Comparison of ENCODE assay signal across 12 cellular contexts in genomic region chr15:95169701-95170459, GRCh38.
DNase-seq lines count a peak whose midpoint lies in the region; ATAC-seq and TF ChIP-seq lines count a peak whose summit lies in the region.
"Had no signal": no experiment of that assay in that cellular context is flagged by ENCODE, and none has a peak within 500 bp of the region (broad histone marks: within the 10 kb centered on the region; RNA-seq: fewer than 3 reads in every experiment).

No MANE protein-coding gene starts in this region.

- TF ChIP-seq CTCF in AG10803 (conservative IDR thresholded peaks at IDR 0.05; ENCODE audit: low read length) = no peak

- DNase-seq in AG10803 (ENCODE audit: low read depth) (peak; percentile 93), adipocyte (ENCODE audit: low read depth) (no peak), left kidney (ENCODE audit: low read depth, low spot score) (peak; percentile 81), sciatic nerve (ENCODE audit: low spot score) (peak; percentile 66), NCI-H187 (lab: John Stamatoyannopoulos, UW) (no peak), GM19238 (ENCODE audit: insufficient read length, low spot score) (no peak), T-helper 2 cell (no peak), C1 segment of cervical spinal cord (lab: John Stamatoyannopoulos, UW) (no peak)
- DNase-seq: glutamatergic neuron; midbrain; NCI-H1417 treated with DMSO at 0.1 percent for 48 hours; stimulated activated naive CD8-positive, alpha-beta T cell treated with anti-CD3 and anti-CD28 coated beads, Interleukin-15, Interleukin-2, amounts not matched to agents 100 U/mL and 50 U/mL, for 24 hours had no signal

- peak overlapping the region; percentile 88 for H3K9ac ChIP-seq in adipocyte (ENCODE audit: low read length)

- H3K4me1 ChIP-seq in adipocyte (ENCODE audit: control insufficient read depth, insufficient read depth, low read length) = peaks cover 44% of the 10 kb centered on the region

- no peaks in the 10 kb centered on the region for H3K36me3 ChIP-seq in adipocyte (ENCODE audit: control insufficient read depth, insufficient read depth, low read length, severe bottlenecking)

- ATAC-seq in sciatic nerve = peak; percentile 77
- ATAC-seq: stimulated activated naive CD8-positive, alpha-beta T cell treated with anti-CD3 and anti-CD28 coated beads, Interleukin-15, Interleukin-2, amounts not matched to agents 100 U/mL and 50 U/mL, for 24 hours had no signal

- H3K4me3 ChIP-seq in AG10803 (ENCODE audit: low read length) (peak overlapping the region; percentile 55), adipocyte (ENCODE audit: low read length) (peak overlapping the region; percentile 81)

- intact Hi-C loops in sciatic nerve (cut with DNase I) = no loop called here

- H3K9me3 ChIP-seq in adipocyte (ENCODE audit: control insufficient read depth, low read length) = no peaks in the 10 kb centered on the region

- H3K27me3 ChIP-seq in adipocyte (replicated peaks; ENCODE audit: control insufficient read depth, insufficient read depth, low read length) = no peaks in the 10 kb centered on the region

Comparison
In these comparisons a context has a peak if more than half of its experiments do, and no peak if none do; other contexts are left out.
1. DNase-seq: peak in AG10803 (single experiment), left kidney (single experiment) and sciatic nerve (single experiment); none in adipocyte (single experiment), NCI-H187 (0 of 2), GM19238 (single experiment), T-helper 2 cell (0 of 5) and C1 segment of cervical spinal cord (0 of 14).